ENCODE assay signal across 24 cellular contexts in the genomic region with DNA sequence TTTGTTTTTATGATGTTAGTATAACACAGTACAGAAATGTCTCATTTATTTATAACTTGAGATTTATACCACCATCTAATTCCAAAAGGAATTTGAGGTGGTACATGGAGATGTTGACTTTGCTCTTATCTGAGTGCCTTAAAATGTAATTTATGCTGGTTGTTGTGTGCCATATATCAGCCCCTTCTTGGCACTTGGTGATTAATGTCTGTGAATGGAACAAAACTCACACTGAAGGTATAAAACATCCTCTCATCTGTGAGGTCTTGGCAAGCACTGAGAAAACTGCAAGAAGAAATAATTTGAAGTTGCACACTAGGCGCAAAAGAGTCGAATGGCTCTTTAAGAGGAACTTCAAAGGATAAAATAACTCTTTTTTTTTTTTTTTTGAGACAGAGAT.
"Had no signal": no experiment of that assay in that cellular context is flagged by ENCODE, and none has a peak within 500 bp of the region (broad histone marks: within the 10 kb centered on the region; RNA-seq: fewer than 3 reads in every experiment).

No MANE protein-coding gene starts in this region.

- H3K9me3 ChIP-seq: SK-N-SH had no signal

- DNase-seq: KBM-7; MV-4-11; NCI-H1048; NCI-H1105; NCI-H1417; NCI-H1436 treated with DMSO at 0.1 percent for 48 hours; NCI-H1694; NCI-H187 treated with DMSO at 0.1 percent for 48 hours; NCI-H2029 treated with DMSO at 0.1 percent for 48 hours; NCI-H2171; NCI-H226; NCI-H446; NCI-H510A; NCI-H524 treated with DMSO at 0.1 percent for 48 hours; NCI-H69; NCI-H774; NK-92 treated with Interleukin-12 subunit alpha and Interleukin-12 subunit beta, amount 100 ng/mL, for 24 hours; PC-3; SHP77; SK-N-SH; SW 1271; T-cell had no signal

- H3K27ac ChIP-seq: RWPE1 had no signal

- ATAC-seq: Panc1, PC-3, T-cell had no signal
